Comparison of ENCODE assay signal across 12 cellular contexts in the genomic region with DNA sequence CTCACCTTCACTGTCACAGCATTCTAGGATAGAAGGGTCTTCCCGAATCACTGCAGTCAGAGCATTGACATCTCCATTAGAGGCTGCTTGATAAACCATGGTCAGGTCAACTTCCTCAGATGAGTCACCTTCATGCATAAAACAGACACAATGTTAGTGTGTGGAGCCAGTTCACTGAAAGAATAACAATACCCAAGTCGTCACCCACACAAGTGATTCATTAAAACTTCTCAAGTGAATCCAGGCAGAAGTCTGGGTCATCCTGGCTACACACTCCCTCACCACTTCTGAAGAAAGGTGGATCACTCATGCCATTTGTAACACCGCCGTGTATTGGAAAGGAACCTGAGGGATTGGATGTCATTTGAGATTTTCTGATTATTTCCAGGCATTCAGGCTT. TPM values are rescaled to one million over a fixed set of nuclear protein-coding genes. Genes with fewer than 3 reads are reported as not detected.
DNase-seq lines count a peak whose midpoint lies in the region; ATAC-seq and TF ChIP-seq lines count a peak whose summit lies in the region.
"Had no signal": no experiment of that assay in that cellular context is flagged by ENCODE, and none has a peak within 500 bp of the region (broad histone marks: within the 10 kb centered on the region; RNA-seq: fewer than 3 reads in every experiment).

No MANE protein-coding gene starts in this region.

- no peak overlapping the region for H3K27ac ChIP-seq in adrenal gland
- H3K27ac ChIP-seq: SK-N-MC had no signal

- no peak for TF ChIP-seq POLR2A in adrenal gland (IDR thresholded peaks at IDR 0.05)
- TF ChIP-seq POLR2A in erythroblast (IDR thresholded peaks at IDR 0.05; ENCODE audit: low read length), result no peak

- TF ChIP-seq CTCF in choroid plexus epithelial cell (conservative IDR thresholded peaks at IDR 0.05; ENCODE audit: low read depth, low read length) (no peak), adrenal gland (IDR thresholded peaks at IDR 0.05) (no peak)

- H3K4me3 ChIP-seq in choroid plexus epithelial cell (ENCODE audit: low read depth, low read length) (no peak overlapping the region), adrenal gland (no peak overlapping the region)
- H3K4me3 ChIP-seq: SK-N-MC had no signal

- ATAC-seq in HG02884 (IDR thresholded peaks at IDR 0.05; ENCODE audit: unreplicated experiment) (no peak), GM21529 (IDR thresholded peaks at IDR 0.05; ENCODE audit: unreplicated experiment) (no peak)

- WGBS in adrenal gland, 4 donors, result 49 to 68% (median 61%) methylated on average over 4 of the region's 4 CpGs

- H3K4me1 ChIP-seq in adrenal gland (replicated peaks in 1 of 2), result peaks cover 0 to 3% of the 10 kb centered on the region in 2 donors

- intact Hi-C loops in adrenal gland (cut with DNase I), result no loop called here

- no peaks in the 10 kb centered on the region for H3K36me3 ChIP-seq in adrenal gland (replicated peaks in 1 of 2)

- H3K27me3 ChIP-seq in adrenal gland, result no peaks in the 10 kb centered on the region

- in situ Hi-C loops in KBM-7 (cut with MboI; ENCODE audit: low pct_unique_long_range_greater_than_20kb, low sequenced_read_pairs), result no loop called here

- no peaks in the 10 kb centered on the region for H3K9me3 ChIP-seq in adrenal gland (replicated peaks in 1 of 3)

- DNase-seq in EH (ENCODE audit: low read depth) (peak; percentile 91), KBM-7 (peak; percentile 23), choroid plexus epithelial cell (ENCODE audit: low read depth) (peak; percentile 88), non-pigmented ciliary epithelial cell (ENCODE audit: low read depth) (peak; percentile 95), adrenal gland (no peak), erythroblast (lab: John Stamatoyannopoulos, UW) (no peak)
- DNase-seq: immature natural killer cell, NCI-H1930, occipital lobe had no signal

RNA-seq across cellular contexts. Expression of gene ANKRD55, which starts 49.6 kb away (rescaled TPM):
- total RNA-seq in adrenal gland, result under 1 TPM in 5 of 8 donors, not detected in 3; 0.21 to 0.81 (median 0.36) TPM
- polyA plus RNA-seq in adrenal gland, result under 1 TPM in 2 of 3 donors, not detected in 1; 0.03 to 0.31 TPM

Comparison
In these comparisons a context has a peak if more than half of its experiments do, and no peak if none do; other contexts are left out.
1. DNase-seq: peak in EH (single experiment), KBM-7 (single experiment), choroid plexus epithelial cell (single experiment) and non-pigmented ciliary epithelial cell (single experiment); none in adrenal gland (0 of 7) and erythroblast (0 of 2).